ENCODE assay signal across 22 cellular contexts in genomic region chr14:88044129-88044727, GRCh38. TPM values are rescaled to one million over a fixed set of nuclear protein-coding genes. Genes with fewer than 3 reads are reported as not detected.
A peak's percentile ranks its signal among the peaks of the same experiment; 100 is the strongest.
DNase-seq lines count a peak whose midpoint lies in the region; ATAC-seq and TF ChIP-seq lines count a peak whose summit lies in the region.
"Had no signal": no experiment of that assay in that cellular context is flagged by ENCODE, and none has a peak within 500 bp of the region (broad histone marks: within the 10 kb centered on the region; RNA-seq: fewer than 3 reads in every experiment).

No MANE protein-coding gene starts in this region.

- H3K4me1 ChIP-seq in adipocyte (ENCODE audit: control insufficient read depth, insufficient read depth, low read length) = peaks cover 41% of the 10 kb centered on the region
- peaks cover 0 to 76% (median 26%) of the 10 kb centered on the region in 4 donors for H3K4me1 ChIP-seq in right lobe of liver

- H3K27me3 ChIP-seq in adipocyte (replicated peaks; ENCODE audit: control insufficient read depth, insufficient read depth, low read length) (no peaks in the 10 kb centered on the region), right lobe of liver (no peaks in the 10 kb centered on the region)
- H3K27me3 ChIP-seq: dorsolateral prefrontal cortex had no signal

- ATAC-seq in HG03097 (IDR thresholded peaks at IDR 0.05; ENCODE audit: low FRiP score, unreplicated experiment) (peak; percentile 16), right lobe of liver (peak; percentile 57 to 87 (median 74)), GM21423 (IDR thresholded peaks at IDR 0.05; ENCODE audit: unreplicated experiment) (no peak)

- in situ Hi-C loops in KBM-7 (cut with MboI; ENCODE audit: low pct_unique_long_range_greater_than_20kb, low sequenced_read_pairs) = no loop called here

- intact Hi-C loops in right lobe of liver (cut with DNase I) = no loop called here

- H3K4me3 ChIP-seq in adipocyte (ENCODE audit: low read length) = peak overlapping the region; percentile 34
- H3K4me3 ChIP-seq in right lobe of liver = peak overlapping the region in 2 of 3 donors; percentile 9 to 31
- H3K4me3 ChIP-seq: dorsolateral prefrontal cortex had no signal

- no peak for TF ChIP-seq CTCF in right lobe of liver (IDR thresholded peaks at IDR 0.05)

- H3K9me3 ChIP-seq in adipocyte (ENCODE audit: control insufficient read depth, low read length) (no peaks in the 10 kb centered on the region), right lobe of liver (no peaks in the 10 kb centered on the region)

- 6% methylated on average over 1 of the region's 1 CpG for whole genome bisulfite sequencing in right lobe of liver (ENCODE audit: insufficient coverage, low coverage, low lambda C conversion rate, missing lambda C conversion rate)

- H3K36me3 ChIP-seq in adipocyte (ENCODE audit: control insufficient read depth, insufficient read depth, low read length, severe bottlenecking) (no peaks in the 10 kb centered on the region), right lobe of liver (no peaks in the 10 kb centered on the region)

- peak; percentile 35 for TF ChIP-seq POLR2A in right lobe of liver (IDR thresholded peaks at IDR 0.05)

- peak overlapping the region; percentile 53 for H3K9ac ChIP-seq in adipocyte (ENCODE audit: low read length)

- DNase-seq in DMS53 (lab: John Stamatoyannopoulos, UW) (peak; percentile 63), adipocyte (ENCODE audit: low read depth) (no peak), right lobe of liver (peak in 1 of 3 donors; percentile 74), GDM1 (lab: John Stamatoyannopoulos, UW) (no peak), KBM-7 (no peak), nucleus accumbens (lab: John Stamatoyannopoulos, UW) (no peak)
- DNase-seq: activated CD4-positive, alpha-beta T cell treated with anti-CD3 and anti-CD28 coated beads, Interleukin-2, amount 50 U/mL, for 48 hours; amygdala; caudate nucleus; CD4-positive, alpha-beta memory T cell; DMS79 treated with DMSO at 0.1 percent for 48 hours; dorsolateral prefrontal cortex; foreskin melanocyte; IMR-90; NCI-H1417; SIG-M5; stimulated activated CD4-positive, alpha-beta T cell treated with anti-CD3 and anti-CD28 coated beads, Interleukin-1b, Interleukin-23, amount 100 ng/mL, for 48 hours; stimulated activated naive B cell treated with anti-CD40 and anti-IgM and Interleukin-4, amounts not matched to agents 10 μg/mL and 1 μg/mL and 100 μg/mL, for 72 hours had no signal

- peak overlapping the region; percentile 58 to 97 (median 89) for H3K27ac ChIP-seq in right lobe of liver
- H3K27ac ChIP-seq: epithelial cell of prostate had no signal

RNA-seq across cellular contexts. Expression of gene GPR65, which starts 39.3 kb away (rescaled TPM):
- 1 to 10 TPM; 1.0 to 2.7 (median 1.2) TPM for total RNA-seq in right lobe of liver
- total RNA-seq: MCF 10A had no signal

RNA-seq across cellular contexts. Expression of gene GALC, which starts 51.2 kb away (rescaled TPM):
- 10 to 100 TPM in 3 of 6 experiments, 1 to 10 TPM in 3; 8.3 to 23.5 (median 10.3) TPM for total RNA-seq in right lobe of liver
